In genomic region chr7:5713124-5713912, GRCh38 we compare ENCODE assay signal across 19 cellular contexts.
DNase-seq lines count a peak whose midpoint lies in the region; ATAC-seq, FAIRE-seq and TF ChIP-seq lines count a peak whose summit lies in the region.
"Had no signal": no experiment of that assay in that cellular context is flagged by ENCODE, and none has a peak within 500 bp of the region (broad histone marks: within the 10 kb centered on the region; RNA-seq: fewer than 3 reads in every experiment).

No MANE protein-coding gene starts in this region.

- DNase-seq in activated CD4-positive, alpha-beta T cell treated with anti-CD3 and anti-CD28 coated beads for 36 hours, result no peak
- DNase-seq in activated CD4-positive, alpha-beta T cell treated with anti-CD3 and anti-CD28 coated beads, Interleukin-2, amount 50 U/mL, for 4 hours, result no peak
- DNase-seq in Karpas-422 (peak; percentile 37), K562 (ENCODE audit: extremely low read depth in 1 of 4, low spot score in 3 of 4) (no peak), NCI-H226 (no peak), GM19238 (ENCODE audit: insufficient read length, low spot score) (no peak)
- DNase-seq in naive thymus-derived CD8-positive, alpha-beta T cell, result no peak
- DNase-seq: DMS153, MM.1S, NCI-H1105 treated with DMSO at 0.1 percent for 48 hours, NCI-H187 treated with DMSO at 0.1 percent for 48 hours, NCI-H510A, NCI-H82, Peyer's patch, SHP77 had no signal

- no peak overlapping the region for H3K4me3 Mint-ChIP-seq in activated CD4-positive, alpha-beta T cell treated with anti-CD3 and anti-CD28 coated beads for 36 hours
- no peak overlapping the region for H3K4me3 Mint-ChIP-seq in naive thymus-derived CD8-positive, alpha-beta T cell

- H3K9ac ChIP-seq in Karpas-422 (ENCODE audit: low read length) (no peak overlapping the region), K562 (ENCODE audit: insufficient read depth in 1 of 2, low read depth in 2 of 2, low read length in 2 of 2) (no peak overlapping the region)
- H3K9ac ChIP-seq: KMS-11 had no signal

- BruUV-seq in K562 (replicated peaks; lab: Mats Ljungman, UMichigan), result no TSS peak

- CTCF ChIA-PET in activated CD4-positive, alpha-beta T cell treated with anti-CD3 and anti-CD28 coated beads for 36 hours (lab: Charles Lee), result interaction anchor here (0.5 to 1.4 kb wide), 6 partner anchors 18 to 218 kb away, joined by 3 to 5 read pairs (median 4); no protein-coding TSS in a partner anchor
- CTCF ChIA-PET in K562 (lab: Yijun Ruan, JAX; ENCODE audit: low intra/inter-chr PET ratio), result no interaction called here

- TF ChIP-seq POLR2A in K562 (conservative IDR thresholded peaks at IDR 0.05), result no peak

- H3K79me2 ChIP-seq in Karpas-422 (ENCODE audit: low read length) (no peaks in the 10 kb centered on the region), K562 (ENCODE audit: control insufficient read depth, insufficient read depth, low read length) (no peaks in the 10 kb centered on the region)

- H3K36me3 ChIP-seq in Karpas-422 (ENCODE audit: insufficient read depth, low read length) (peaks cover 43% of the 10 kb centered on the region), K562 (ENCODE audit: control insufficient read depth, insufficient read depth, low read length) (peaks cover 83% of the 10 kb centered on the region)

- TF ChIP-seq EP300 in K562 (IDR thresholded peaks at IDR 0.05; ENCODE audit: low read length), result no peak

- H3K27ac ChIP-seq in Karpas-422 (ENCODE audit: low read length) (no peak overlapping the region), K562 (ENCODE audit: extremely low read depth, low read depth, low read length) (no peak overlapping the region)
- H3K27ac ChIP-seq: 22Rv1, KMS-11, Peyer's patch had no signal

- H3K4me1 ChIP-seq in Karpas-422 (ENCODE audit: low read length) (no peaks in the 10 kb centered on the region), K562 (replicated peaks in 1 of 2; ENCODE audit: control insufficient read depth in 2 of 2, insufficient read depth in 2 of 2, low read length in 2 of 2) (no peaks in the 10 kb centered on the region)
- H3K4me1 ChIP-seq: Peyer's patch had no signal

- H4K20me1 ChIP-seq in Karpas-422 (ENCODE audit: insufficient read depth, low read depth, low read length), result no peaks in the 10 kb centered on the region
- H4K20me1 ChIP-seq in K562 (replicated peaks; ENCODE audit: control insufficient read depth, insufficient read depth, low read length), result no peaks in the 10 kb centered on the region

- H3K9me1 ChIP-seq in K562 (ENCODE audit: control insufficient read depth, insufficient read depth, low read length), result no peaks in the 10 kb centered on the region

- TF ChIP-seq CTCF in K562 (IDR thresholded peaks at IDR 0.05 in 2 of 3, conservative IDR thresholded peaks at IDR 0.05 in 1 of 3; ENCODE audit: insufficient read depth in 2 of 3, low read depth in 1 of 3, low read length in 3 of 3), result no peak

- H3K4me1 Mint-ChIP-seq in activated CD4-positive, alpha-beta T cell treated with anti-CD3 and anti-CD28 coated beads for 36 hours, result peaks cover 11% of the 10 kb centered on the region
- no peaks in the 10 kb centered on the region for H3K4me1 Mint-ChIP-seq in naive thymus-derived CD8-positive, alpha-beta T cell

- intact Hi-C loops in activated CD4-positive, alpha-beta T cell treated with anti-CD3 and anti-CD28 coated beads for 36 hours (cut with DNase I, micrococcal nuclease), result no loop called here
- intact Hi-C loops in K562 (cut with micrococcal nuclease), result no loop called here

- no peak overlapping the region for H3K4me3 ChIP-seq in Karpas-422 (ENCODE audit: low read length)
- H3K4me3 ChIP-seq in K562, result no peak overlapping the region
- H3K4me3 ChIP-seq: HAP-1, Peyer's patch had no signal

- H3K9me2 ChIP-seq in Karpas-422 (replicated peaks; ENCODE audit: insufficient read depth, low read length), result no peaks in the 10 kb centered on the region

- H3K4me2 ChIP-seq in Karpas-422 (ENCODE audit: low read depth, low read length, poor library complexity, severe bottlenecking) (no peak overlapping the region), K562 (ENCODE audit: insufficient read depth, low read length) (no peak overlapping the region)
- H3K4me2 ChIP-seq: KMS-11 had no signal

- H3K27me3 Mint-ChIP-seq in activated CD4-positive, alpha-beta T cell treated with anti-CD3 and anti-CD28 coated beads for 36 hours, result no peaks in the 10 kb centered on the region
- H3K27me3 Mint-ChIP-seq in naive thymus-derived CD8-positive, alpha-beta T cell, result no peaks in the 10 kb centered on the region

- TF ChIP-seq RAD21 in K562 (CRISPR knock-in tag; conservative IDR thresholded peaks at IDR 0.05 in 1 of 2, IDR thresholded peaks at IDR 0.05 in 1 of 2), result no peak

- ATAC-seq in activated CD4-positive, alpha-beta T cell treated with anti-CD3 and anti-CD28 coated beads for 36 hours, result no peak
- ATAC-seq in K562 (no peak), GM21360 (IDR thresholded peaks at IDR 0.05; ENCODE audit: unreplicated experiment) (no peak)
- no peak for ATAC-seq in naive thymus-derived CD8-positive, alpha-beta T cell

- POLR2A ChIA-PET in activated CD4-positive, alpha-beta T cell treated with anti-CD3 and anti-CD28 coated beads for 36 hours (lab: Charles Lee), result interaction anchor here (0.5 kb wide), 1 partner anchor 44 kb away, joined by 3 read pairs; no protein-coding TSS in a partner anchor
- POLR2A ChIA-PET in K562 (lab: Yijun Ruan, JAX), result interaction anchor here (1.0 kb wide), 1 partner anchor 199 kb away, joined by 3 read pairs; no protein-coding TSS in a partner anchor
- POLR2A ChIA-PET in naive thymus-derived CD8-positive, alpha-beta T cell (lab: Charles Lee), result no interaction called here

- in situ Hi-C loops in K562 (cut with MboI), result no loop called here

- H3K9me3 Mint-ChIP-seq in activated CD4-positive, alpha-beta T cell treated with anti-CD3 and anti-CD28 coated beads for 36 hours (ENCODE audit: low read depth), result no peaks in the 10 kb centered on the region
- H3K9me3 Mint-ChIP-seq in naive thymus-derived CD8-positive, alpha-beta T cell, result no peaks in the 10 kb centered on the region

- FAIRE-seq in K562 (lab: Jason Lieb, UNC), result no peak

- H3K27ac Mint-ChIP-seq in activated CD4-positive, alpha-beta T cell treated with anti-CD3 and anti-CD28 coated beads for 36 hours, result peak overlapping the region; percentile 39
- peak overlapping the region in 6 of 10 donors; percentile 8 to 63 (median 36) for H3K27ac Mint-ChIP-seq in naive thymus-derived CD8-positive, alpha-beta T cell

- H2AFZ ChIP-seq in Karpas-422 (ENCODE audit: low read length) (no peak overlapping the region), K562 (ENCODE audit: low read depth, low read length) (no peak overlapping the region)

- H3K27me3 ChIP-seq in Karpas-422 (ENCODE audit: low read length) (no peaks in the 10 kb centered on the region), K562 (ENCODE audit: control insufficient read depth in 2 of 2, insufficient read depth in 2 of 2, low read length in 2 of 2) (no peaks in the 10 kb centered on the region)
- H3K27me3 ChIP-seq: Peyer's patch had no signal

- no peaks in the 10 kb centered on the region for H3K9me3 ChIP-seq in Karpas-422 (ENCODE audit: low read length)
- H3K9me3 ChIP-seq in K562 (replicated peaks; ENCODE audit: control insufficient read depth, insufficient read depth, low read depth, low read length), result no peaks in the 10 kb centered on the region
- H3K9me3 ChIP-seq: HAP-1, Peyer's patch had no signal

- H3K36me3 Mint-ChIP-seq in activated CD4-positive, alpha-beta T cell treated with anti-CD3 and anti-CD28 coated beads for 36 hours (ENCODE audit: low read depth), result peaks cover 53% of the 10 kb centered on the region
- peaks cover 0 to 89% (median 21%) of the 10 kb centered on the region in 3 donors for H3K36me3 Mint-ChIP-seq in naive thymus-derived CD8-positive, alpha-beta T cell

- 53% methylated on average over 3 of the region's 3 CpGs for WGBS in K562 (ENCODE audit: insufficient coverage, low coverage, missing lambda C conversion rate)

TF ChIP-seq in K562, 482 proteins besides CTCF, POLR2A, EP300 and RAD21:
- TF ChIP-seq ZNF696 (CRISPR knock-in tag; conservative IDR thresholded peaks at IDR 0.05), result no peak
- 0 out of 2 replicates have a peak, but pooled peaks have one; percentile 17 for TF ChIP-seq POLR2AphosphoS5 (IDR thresholded peaks at IDR 0.05; ENCODE audit: control insufficient read depth, insufficient read depth, low read depth, low read length)
